In genomic region chrX:79530310-79531108, GRCh38 we compare ENCODE assay signal across 32 cellular contexts.
"Had no signal": no experiment of that assay in that cellular context is flagged by ENCODE, and none has a peak within 500 bp of the region (broad histone marks: within the 10 kb centered on the region; RNA-seq: fewer than 3 reads in every experiment).

No MANE protein-coding gene starts in this region.

- FAIRE-seq: astrocyte, bronchial epithelial cell had no signal

- H3K4me1 ChIP-seq: adrenal gland, ascending aorta, body of pancreas, breast epithelium had no signal

- H3K27ac ChIP-seq: adrenal gland, ascending aorta, body of pancreas, brain microvascular endothelial cell, breast epithelium, cardiac muscle cell had no signal

- DNase-seq: activated effector memory CD4-positive, alpha-beta T cell treated with anti-CD3 and anti-CD28 coated beads, Interleukin-2, amount 50 U/mL, for 16 hours; activated effector memory CD4-positive, alpha-beta T cell treated with Interleukin-2 at 50 U/mL for 16 hours; activated naive CD4-positive, alpha-beta T cell; activated naive CD4-positive, alpha-beta T cell treated with anti-CD3 and anti-CD28 coated beads for 36 hours; activated naive CD4-positive, alpha-beta T cell treated with anti-CD3 and anti-CD28 coated beads, Interleukin-2, amount 10 ng/mL, durations not matched to agents 7 days and 5 days; activated naive CD4-positive, alpha-beta T cell treated with anti-CD3 and anti-CD28 coated beads, Interleukin-2, amount 50 U/mL, for 16 hours; activated naive CD4-positive, alpha-beta T cell treated with Interleukin-2 at 50 U/mL for 16 hours; activated naive CD8-positive, alpha-beta T cell treated with anti-CD3 and anti-CD28 coated beads for 36 hours; activated naive CD8-positive, alpha-beta T cell treated with anti-CD3 and anti-CD28 coated beads, Interleukin-2, amount 10 ng/mL, durations not matched to agents 7 days and 5 days; activated naive CD8-positive, alpha-beta T cell treated with anti-CD3 and anti-CD28 coated beads, Interleukin-2, amount 50 U/mL, for 24 hours; activated T-cell treated with anti-CD3 and anti-CD28 coated beads for 4 hours; activated T-cell treated with anti-CD3 and anti-CD28 coated beads, Interleukin-2, amount 50 U/mL, for 1 hour; activated T-cell treated with anti-CD3 and anti-CD28 coated beads, Interleukin-2, amount 50 U/mL, for 24 hours; activated T-cell treated with anti-CD3 and anti-CD28 coated beads, Interleukin-2, amount 50 U/mL, for 4 hours; activated T-cell treated with anti-CD3 and anti-CD28 coated beads, Interleukin-2, amount 50 U/mL, for 48 hours; activated T-cell treated with anti-CD3 and anti-CD28 coated beads, Interleukin-2, amount 50 U/mL, for 72 hours; adrenal gland; amniotic stem cell; amygdala; anterior cingulate cortex; body of pancreas; brain microvascular endothelial cell; caudate nucleus; central memory CD4-positive, alpha-beta T cell; cerebellar nuclear complex had no signal

- H3K9me3 ChIP-seq: body of pancreas had no signal

- H3K36me3 ChIP-seq: adrenal gland, ascending aorta, brain microvascular endothelial cell, breast epithelium, cardiac muscle cell had no signal

- H3K27me3 ChIP-seq: adrenal gland, ascending aorta, body of pancreas, brain microvascular endothelial cell, cardiac muscle cell had no signal

- ATAC-seq: activated naive CD4-positive, alpha-beta T cell treated with anti-CD3 and anti-CD28 coated beads, Interleukin-2, amount 50 U/mL, for 72 hours; activated naive CD8-positive, alpha-beta T cell treated with anti-CD3 and anti-CD28 coated beads, Interleukin-2, amount 50 U/mL, for 24 hours; activated T-cell treated with anti-CD3 and anti-CD28 coated beads, Interleukin-2, amount 50 U/mL, for 4 hours; activated T-cell treated with anti-CD3 and anti-CD28 coated beads, Interleukin-2, amount 50 U/mL, for 72 hours; activated T-helper 17 cell treated with anti-CD3 and anti-CD28 coated beads, Interleukin-2, amount 50 U/mL, for 72 hours; body of pancreas had no signal

- H3K4me3 ChIP-seq: adrenal gland, ascending aorta, body of pancreas, breast epithelium, cardiac muscle cell had no signal
